In the genomic region with DNA sequence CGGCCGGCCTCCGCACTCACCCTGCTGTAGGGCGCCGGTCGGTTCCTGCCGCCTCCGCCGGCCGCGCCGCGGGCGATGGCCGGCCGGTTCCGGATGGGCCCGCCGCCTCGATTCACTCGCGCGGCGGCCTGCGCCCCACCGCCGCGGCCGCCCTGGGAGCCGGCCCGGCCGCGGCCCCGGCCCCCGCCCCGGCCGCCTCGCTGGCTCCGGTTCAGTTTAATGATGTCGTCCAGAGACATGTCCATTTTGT, we compare ENCODE assay signal across 9 cellular contexts. TPM values are rescaled to one million over a fixed set of nuclear protein-coding genes. Genes with fewer than 3 reads are reported as not detected.
DNase-seq lines count a peak whose midpoint lies in the region; ATAC-seq, FAIRE-seq and TF ChIP-seq lines count a peak whose summit lies in the region.
"Had no signal": no experiment of that assay in that cellular context is flagged by ENCODE, and none has a peak within 500 bp of the region (broad histone marks: within the 10 kb centered on the region; RNA-seq: fewer than 3 reads in every experiment).

No MANE protein-coding gene starts in this region.

- no peaks in the 10 kb centered on the region for H3K9me3 Mint-ChIP-seq in activated naive CD4-positive, alpha-beta T cell treated with anti-CD3 and anti-CD28 coated beads for 36 hours
- H3K9me3 Mint-ChIP-seq in activated B cell treated with CpG ODN at 0.5 μM for 24 hours: no peaks in the 10 kb centered on the region
- no peaks in the 10 kb centered on the region for H3K9me3 Mint-ChIP-seq in type B pancreatic cell

- H3K27ac Mint-ChIP-seq in activated naive CD4-positive, alpha-beta T cell treated with anti-CD3 and anti-CD28 coated beads for 36 hours: peak overlapping the region; percentile 97
- H3K27ac Mint-ChIP-seq in activated B cell treated with CpG ODN at 0.5 μM for 24 hours (peak overlapping the region; percentile 93), type B pancreatic cell (peak overlapping the region; percentile 94)

- CTCF ChIA-PET in activated naive CD4-positive, alpha-beta T cell treated with anti-CD3 and anti-CD28 coated beads for 36 hours (lab: Charles Lee): interaction anchor here (0.6 to 1.2 kb wide), 2 partner anchors 21 to 37 kb away, joined by 3 to 5 read pairs; no protein-coding TSS in a partner anchor
- CTCF ChIA-PET in activated B cell treated with CpG ODN at 0.5 μM for 24 hours (lab: Charles Lee): no interaction called here

- peak overlapping the region; percentile 93 for H3K4me3 Mint-ChIP-seq in activated naive CD4-positive, alpha-beta T cell treated with anti-CD3 and anti-CD28 coated beads for 36 hours
- H3K4me3 Mint-ChIP-seq in activated B cell treated with CpG ODN at 0.5 μM for 24 hours (peak overlapping the region; percentile 94), type B pancreatic cell (peak overlapping the region; percentile 95)

- FAIRE-seq in RCC 7860 (lab: Jason Lieb, UNC): no peak
- FAIRE-seq: G401.6 had no signal

- H3K4me1 Mint-ChIP-seq in activated naive CD4-positive, alpha-beta T cell treated with anti-CD3 and anti-CD28 coated beads for 36 hours (ENCODE audit: low read depth): peaks cover 32% of the 10 kb centered on the region
- H3K4me1 Mint-ChIP-seq in activated B cell treated with CpG ODN at 0.5 μM for 24 hours: peaks cover 29% of the 10 kb centered on the region
- peaks cover 8% of the 10 kb centered on the region for H3K4me1 Mint-ChIP-seq in type B pancreatic cell (ENCODE audit: unreplicated experiment)

- peak overlapping the region; percentile 86 for H3K4me3 ChIP-seq in kidney epithelial cell (ENCODE audit: low read depth, low read length)

- H3K27me3 Mint-ChIP-seq in activated naive CD4-positive, alpha-beta T cell treated with anti-CD3 and anti-CD28 coated beads for 36 hours (ENCODE audit: low read depth): no peaks in the 10 kb centered on the region
- no peaks in the 10 kb centered on the region for H3K27me3 Mint-ChIP-seq in activated B cell treated with CpG ODN at 0.5 μM for 24 hours
- no peaks in the 10 kb centered on the region for H3K27me3 Mint-ChIP-seq in type B pancreatic cell

- no peak for TF ChIP-seq CTCF in activated B cell treated with CpG ODN at 0.5 μM for 24 hours (IDR thresholded peaks at IDR 0.05)
- no peak for TF ChIP-seq CTCF in kidney epithelial cell (IDR thresholded peaks at IDR 0.05; ENCODE audit: insufficient read depth, low read length, poor library complexity, severe bottlenecking)
- no peak for TF ChIP-seq CTCF in type B pancreatic cell (conservative IDR thresholded peaks at IDR 0.05)

- H3K36me3 Mint-ChIP-seq in activated naive CD4-positive, alpha-beta T cell treated with anti-CD3 and anti-CD28 coated beads for 36 hours (ENCODE audit: low read depth): peaks cover 45% of the 10 kb centered on the region
- H3K36me3 Mint-ChIP-seq in activated B cell treated with CpG ODN at 0.5 μM for 24 hours (ENCODE audit: low read depth) (peaks cover 50% of the 10 kb centered on the region), type B pancreatic cell (peaks cover 5% of the 10 kb centered on the region)

- POLR2A ChIA-PET in activated B cell treated with CpG ODN at 0.5 μM for 24 hours (lab: Charles Lee): interaction anchor here (0.5 to 2.5 kb wide), 4 partner anchors 22 to 373 kb away, joined by 3 to 9 read pairs (median 3); partner anchors contain the start of gene MCRIP1

- intact Hi-C loops in activated naive CD4-positive, alpha-beta T cell treated with anti-CD3 and anti-CD28 coated beads for 36 hours (cut with micrococcal nuclease): loop anchor here (1.0 to 2.0 kb wide), 4 partner anchors 17 to 58 kb away; partner anchors contain the start of genes MAFG, MCRIP1 and P4HB
- intact Hi-C loops in activated B cell treated with CpG ODN at 0.5 μM for 24 hours (cut with micrococcal nuclease): loop anchor here (1.0 kb wide), 4 partner anchors 19 to 37 kb away; partner anchors contain the start of genes P4HB and PCYT2

- H3K36me3 ChIP-seq in kidney epithelial cell (ENCODE audit: control insufficient read depth, insufficient read depth, low read length): peaks cover 8% of the 10 kb centered on the region

- DNase-seq in activated naive CD4-positive, alpha-beta T cell treated with anti-CD3 and anti-CD28 coated beads for 36 hours: no peak
- no peak for DNase-seq in activated naive CD4-positive, alpha-beta T cell (lab: John Stamatoyannopoulos, UW)
- DNase-seq in activated B cell treated with CpG ODN at 0.5 μM for 24 hours (peak; percentile 48), kidney epithelial cell (ENCODE audit: low read depth) (no peak), type B pancreatic cell (ENCODE audit: extremely low spot score, unreplicated experiment) (no peak), RCC 7860 (ENCODE audit: low spot score) (no peak)
- DNase-seq in activated effector memory CD4-positive, alpha-beta T cell treated with anti-CD3 and anti-CD28 coated beads, Interleukin-2, amount 50 U/mL, for 16 hours: no peak

- ATAC-seq in activated B cell treated with CpG ODN at 0.5 μM for 24 hours (ENCODE audit: low read depth) (no peak), GM18498 (IDR thresholded peaks at IDR 0.05; ENCODE audit: unreplicated experiment) (no peak)

- H3K27me3 ChIP-seq in kidney epithelial cell (ENCODE audit: control insufficient read depth, insufficient read depth, low read length): no peaks in the 10 kb centered on the region

RNA-seq across cellular contexts. Expression of gene ALYREF, which starts 0.2 kb away (rescaled TPM):
- 100 to 1,000 TPM; 213 to 217 TPM for total RNA-seq in activated naive CD4-positive, alpha-beta T cell treated with anti-CD3 and anti-CD28 coated beads for 36 hours
- total RNA-seq in activated B cell treated with CpG ODN at 0.5 μM for 24 hours (85.3 and 99.3 TPM in 2 replicates), kidney epithelial cell (143 and 151 TPM in 2 replicates), type B pancreatic cell (ENCODE audit: low replicate concordance) (102 and 124 TPM in 2 replicates)

RNA-seq across cellular contexts. Expression of gene ANAPC11, which starts 0.3 kb away (rescaled TPM):
- 100 to 1,000 TPM; 171 to 182 TPM for total RNA-seq in activated naive CD4-positive, alpha-beta T cell treated with anti-CD3 and anti-CD28 coated beads for 36 hours
- total RNA-seq in activated B cell treated with CpG ODN at 0.5 μM for 24 hours (64.2 and 83.8 TPM in 2 replicates), kidney epithelial cell (205 and 232 TPM in 2 replicates), type B pancreatic cell (ENCODE audit: low replicate concordance) (136 and 140 TPM in 2 replicates)

RNA-seq across cellular contexts. Expression of gene NPB, which starts 10.8 kb away (rescaled TPM):
- under 1 TPM; 0.12 to 0.19 TPM for total RNA-seq in activated naive CD4-positive, alpha-beta T cell treated with anti-CD3 and anti-CD28 coated beads for 36 hours
- total RNA-seq in activated B cell treated with CpG ODN at 0.5 μM for 24 hours (0.24 and 0.27 TPM in 2 replicates), kidney epithelial cell (1.2 and 1.9 TPM in 2 replicates), type B pancreatic cell (ENCODE audit: low replicate concordance) (0.64 and 2.5 TPM in 2 replicates)

RNA-seq across cellular contexts. Expression of gene PCYT2, which starts 20.0 kb away (rescaled TPM):
- 10 to 100 TPM; 15.9 to 16.6 TPM for total RNA-seq in activated naive CD4-positive, alpha-beta T cell treated with anti-CD3 and anti-CD28 coated beads for 36 hours
- total RNA-seq in activated B cell treated with CpG ODN at 0.5 μM for 24 hours (40.3 and 44.1 TPM in 2 replicates), kidney epithelial cell (30.4 and 41.1 TPM in 2 replicates), type B pancreatic cell (ENCODE audit: low replicate concordance) (46.8 and 50.4 TPM in 2 replicates)

RNA-seq across cellular contexts. Expression of gene ARHGDIA, which starts 20.1 kb away (rescaled TPM):
- 100 to 1,000 TPM; 355 to 389 TPM for total RNA-seq in activated naive CD4-positive, alpha-beta T cell treated with anti-CD3 and anti-CD28 coated beads for 36 hours
- total RNA-seq in activated B cell treated with CpG ODN at 0.5 μM for 24 hours (396 and 464 TPM in 2 replicates), kidney epithelial cell (243 and 355 TPM in 2 replicates), type B pancreatic cell (ENCODE audit: low replicate concordance) (250 and 264 TPM in 2 replicates)
